ENCODE assay signal across 9 cellular contexts in genomic region chr5:16072616-16073015, GRCh38.
"Had no signal": no experiment of that assay in that cellular context is flagged by ENCODE, and none has a peak within 500 bp of the region (broad histone marks: within the 10 kb centered on the region; RNA-seq: fewer than 3 reads in every experiment).

No MANE protein-coding gene starts in this region.

- H3K4me3 ChIP-seq: GM23248, GM23338, HAP-1 had no signal

- H3K36me3 ChIP-seq: HAP-1 had no signal

- H3K4me1 ChIP-seq: HAP-1 had no signal

- H2AFZ ChIP-seq: GM23248, GM23338 had no signal

- H3K9me3 ChIP-seq: HAP-1 had no signal

- ATAC-seq: GM23338, HCT116 had no signal

- H3K9ac ChIP-seq: GM23248 had no signal

- H3K27ac ChIP-seq: GM23248 had no signal

- H3K4me2 ChIP-seq: GM23338 had no signal

- DNase-seq: GM23248, GOT3, H7, H9, HCEC 1CT, HFFc6 had no signal
